In the genomic region with DNA sequence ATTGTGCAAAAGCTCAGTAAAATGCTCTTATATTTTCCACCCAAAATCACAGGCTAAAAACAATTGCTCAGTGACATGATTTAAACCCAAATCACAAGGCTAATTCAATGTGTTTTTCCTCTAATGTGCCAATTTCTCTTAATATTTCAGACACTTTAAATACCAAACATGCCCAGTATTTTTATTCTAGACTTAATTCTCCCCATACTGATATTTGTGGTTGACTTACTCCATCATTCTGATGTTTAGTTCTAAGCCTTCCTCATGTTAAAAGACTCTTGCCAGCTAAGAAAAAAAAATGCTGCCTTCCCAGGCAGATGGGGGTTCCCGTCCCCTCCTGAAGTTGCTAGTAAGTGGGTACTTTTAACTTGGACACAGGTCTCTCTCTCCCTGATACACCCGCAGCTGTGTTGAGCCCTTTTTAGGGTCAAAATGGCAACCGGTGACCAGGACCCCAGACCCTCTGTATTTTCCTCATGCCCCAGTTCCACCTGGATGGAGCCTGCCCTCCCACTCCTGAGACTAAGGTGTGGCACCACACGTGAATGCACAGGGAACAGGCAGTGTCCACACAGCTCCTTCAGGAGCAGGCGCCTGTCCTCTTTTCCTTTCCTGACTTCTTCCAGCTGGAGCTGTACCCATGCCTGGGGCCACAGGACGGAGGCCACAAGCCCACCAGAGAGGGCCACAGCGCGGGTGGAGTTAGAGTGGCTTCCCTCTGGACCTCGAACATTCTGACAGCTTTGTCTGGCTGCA, we compare ENCODE assay signal across 25 cellular contexts.
DNase-seq lines count a peak whose midpoint lies in the region; ATAC-seq, FAIRE-seq and TF ChIP-seq lines count a peak whose summit lies in the region.
"Had no signal": no experiment of that assay in that cellular context is flagged by ENCODE, and none has a peak within 500 bp of the region (broad histone marks: within the 10 kb centered on the region; RNA-seq: fewer than 3 reads in every experiment).

No MANE protein-coding gene starts in this region.

- no peaks in the 10 kb centered on the region for H3K36me3 ChIP-seq in IMR-90 (ENCODE audit: control insufficient read depth, insufficient read depth, low read length)
- no peaks in the 10 kb centered on the region for H3K36me3 ChIP-seq in smooth muscle cell (ENCODE audit: low read depth)
- H3K36me3 ChIP-seq: colonic mucosa, left lung had no signal

- H3K56ac ChIP-seq in IMR-90 (ENCODE audit: extremely low read depth, insufficient read depth, low read length): no peak overlapping the region

- H3K4me2 ChIP-seq in IMR-90 (ENCODE audit: low read depth, low read length): no peak overlapping the region
- peak overlapping the region; percentile 22 for H3K4me2 ChIP-seq in smooth muscle cell
- H3K4me2 ChIP-seq: KMS-11 had no signal

- peaks cover 3% of the 10 kb centered on the region; the same call in 1 of the 2 replicates for H3K4me1 ChIP-seq in IMR-90 (ENCODE audit: control insufficient read depth, insufficient read depth, low read length)
- no peaks in the 10 kb centered on the region for H3K4me1 ChIP-seq in smooth muscle cell (ENCODE audit: low read depth)
- H3K4me1 ChIP-seq: colonic mucosa had no signal

- H4K5ac ChIP-seq in IMR-90 (ENCODE audit: low read depth, low read length): no peak overlapping the region

- no CpG with 5 or more reads among the region's 9 CpGs for WGBS in IMR-90 (ENCODE audit: extremely low coverage in 2 of 2, insufficient read length in 1 of 2), 2 experiments
- WGBS in smooth muscle cell (ENCODE audit: low lambda C conversion rate): 85% methylated on average over 9 of the region's 9 CpGs

- peaks cover 8% of the 10 kb centered on the region for H3K9me1 ChIP-seq in IMR-90 (ENCODE audit: insufficient read depth, low read length)

- H4K8ac ChIP-seq in IMR-90 (ENCODE audit: low read depth in 2 of 2, low read length in 2 of 2): no peak overlapping the region

- H3K14ac ChIP-seq in IMR-90 (replicated peaks; ENCODE audit: low read depth, low read length): no peak overlapping the region

- H2BK120ac ChIP-seq in IMR-90 (ENCODE audit: low read depth, low read length): no peak overlapping the region

- no peak overlapping the region for H3K18ac ChIP-seq in IMR-90 (ENCODE audit: low read depth, low read length)

- POLR2A ChIA-PET in IMR-90 (lab: Charles Lee; ENCODE audit: unreplicated experiment): interaction anchor here (0.6 kb wide), 1 partner anchor 83 kb away, joined by 4 read pairs; no protein-coding TSS in a partner anchor

- CTCF ChIA-PET in IMR-90 (lab: Yijun Ruan, JAX): no interaction called here

- TF ChIP-seq POLR2A in IMR-90 (IDR thresholded peaks at IDR 0.05; ENCODE audit: low read depth, low read length): no peak
- no peak for TF ChIP-seq POLR2A in H54 (IDR thresholded peaks at IDR 0.05; ENCODE audit: low read depth, low read length)

- BruUV-seq in IMR-90 (replicated peaks; lab: Mats Ljungman, UMichigan): no TSS peak

- peak overlapping the region; percentile 70 for H2AK5ac ChIP-seq in IMR-90 (ENCODE audit: low read depth, low read length)

- H3K4me3 ChIP-seq in IMR-90 (ENCODE audit: insufficient read depth, low read depth, low read length) (no peak overlapping the region), smooth muscle cell (no peak overlapping the region)
- H3K4me3 ChIP-seq: colonic mucosa, left lung had no signal

- H3K4ac ChIP-seq in IMR-90 (ENCODE audit: low read depth, low read length): peak overlapping the region; percentile 20; the same call in 1 of the 2 replicates

- H3K9ac ChIP-seq in IMR-90 (ENCODE audit: low read depth, low read length) (no peak overlapping the region), smooth muscle cell (ENCODE audit: low read depth) (no peak overlapping the region)
- H3K9ac ChIP-seq: KMS-11 had no signal

- intact Hi-C loops in cardiac septum (cut with DNase I): no loop called here
- intact Hi-C loops in Right ventricle myocardium superior (cut with DNase I): no loop called here
- intact Hi-C loops in IMR-90 (cut with micrococcal nuclease): no loop called here

- H2BK5ac ChIP-seq in IMR-90 (ENCODE audit: low read depth, low read length, poor library complexity, severe bottlenecking): no peak overlapping the region

- in situ Hi-C loops in IMR-90 (cut with MboI; ENCODE audit: low sequenced_read_pairs): no loop called here

- H3K27ac ChIP-seq in IMR-90 (ENCODE audit: insufficient read depth, low read length) (no peak overlapping the region), smooth muscle cell (ENCODE audit: low read depth) (peak overlapping the region; percentile 53)
- H3K27ac ChIP-seq: colonic mucosa, KMS-11, left lung had no signal

- FAIRE-seq in H54 (lab: Jason Lieb, UNC): no peak
- FAIRE-seq: GM12891, H1, urothelium cell line had no signal

- DNase-seq in cardiac septum (ENCODE audit: low spot score): peak; percentile 31
- DNase-seq in Right ventricle myocardium superior: no peak
- no peak for DNase-seq in IMR-90
- no peak for DNase-seq in smooth muscle cell (lab: John Stamatoyannopoulos, UW; ENCODE audit: unreplicated experiment)
- DNase-seq in activated T-cell treated with anti-CD3 and anti-CD28 coated beads, Interleukin-2, amount 50 U/mL, for 48 hours: no peak
- DNase-seq in H54 (ENCODE audit: insufficient read length, low spot score): no peak
- DNase-seq in midbrain (lab: John Stamatoyannopoulos, UW): no peak
- DNase-seq: activated CD4-positive, alpha-beta T cell treated with anti-CD3 and anti-CD28 coated beads for 36 hours; activated CD8-positive, alpha-beta T cell treated with anti-CD3 and anti-CD28 coated beads, Interleukin-2, amount 10 ng/mL, durations not matched to agents 7 days and 5 days; CD8-positive, alpha-beta memory T cell; colonic mucosa; effector CD8-positive, alpha-beta T cell; left lung; MM.1S; naive thymus-derived CD4-positive, alpha-beta T cell; NCI-H1105 treated with DMSO at 0.1 percent for 48 hours; NCI-H187 treated with DMSO at 0.1 percent for 48 hours; NCI-H526; occipital lobe; stimulated activated naive B cell treated with anti-CD40 and anti-IgM and Interleukin-4, amounts not matched to agents 10 μg/mL and 1 μg/mL and 100 μg/mL, for 72 hours had no signal

- no peaks in the 10 kb centered on the region for H3K27me3 ChIP-seq in IMR-90 (ENCODE audit: control insufficient read depth, insufficient read depth, low read length)
- no peaks in the 10 kb centered on the region for H3K27me3 ChIP-seq in smooth muscle cell (ENCODE audit: low read depth)
- H3K27me3 ChIP-seq: colonic mucosa had no signal

- H3K23ac ChIP-seq in IMR-90 (ENCODE audit: low read depth, low read length): no peak overlapping the region

- no peak for TF ChIP-seq RAD21 in IMR-90 (IDR thresholded peaks at IDR 0.05; ENCODE audit: low read length)

- TF ChIP-seq CTCF in IMR-90 (conservative IDR thresholded peaks at IDR 0.05; ENCODE audit: low read depth, low read length) (no peak), smooth muscle cell (IDR thresholded peaks at IDR 0.05; ENCODE audit: borderline replicate concordance, insufficient read depth, poor library complexity, severe bottlenecking) (no peak)

- H4K20me1 ChIP-seq in IMR-90 (ENCODE audit: insufficient read depth, low read length): no peaks in the 10 kb centered on the region
- no peaks in the 10 kb centered on the region for H4K20me1 ChIP-seq in smooth muscle cell (ENCODE audit: low read depth)

- no peak overlapping the region for H2AK9ac ChIP-seq in IMR-90 (replicated peaks; ENCODE audit: low read depth, low read length, poor library complexity)

- no peaks in the 10 kb centered on the region for H3K79me1 ChIP-seq in IMR-90 (ENCODE audit: low read depth in 1 of 2, low read length in 2 of 2)

- H2BK15ac ChIP-seq in IMR-90 (ENCODE audit: low read depth, low read length): no peak overlapping the region

- H2BK20ac ChIP-seq in IMR-90 (ENCODE audit: low read depth, low read length): 0 out of 2 replicates have a peak overlapping the region, but pooled peaks have one; percentile 40

- ATAC-seq in Right ventricle myocardium superior (ENCODE audit: poor library complexity) (no peak), IMR-90 (ENCODE audit: low read depth) (no peak), esophagus mucosa (peak; percentile 29)
- ATAC-seq: activated CD4-positive, alpha-beta T cell treated with anti-CD3 and anti-CD28 coated beads for 36 hours; activated CD8-positive, alpha-beta T cell treated with anti-CD3 and anti-CD28 coated beads, Interleukin-2, amount 10 ng/mL, durations not matched to agents 7 days and 5 days; left lung; naive thymus-derived CD4-positive, alpha-beta T cell; stimulated activated naive B cell treated with anti-CD40 and anti-IgM and Interleukin-4, amounts not matched to agents 10 μg/mL and 1 μg/mL and 100 μg/mL, for 72 hours had no signal

- dilution Hi-C loops in IMR-90 (cut with HindIII; ENCODE audit: low sequenced_read_pairs, unreplicated experiment): no loop called here

- H3K9me3 ChIP-seq in IMR-90 (ENCODE audit: control insufficient read depth, insufficient read depth, low read length) (no peaks in the 10 kb centered on the region), smooth muscle cell (replicated peaks; ENCODE audit: low read depth) (no peaks in the 10 kb centered on the region)
- H3K9me3 ChIP-seq: colonic mucosa, left lung had no signal

- no peaks in the 10 kb centered on the region for H3K79me2 ChIP-seq in smooth muscle cell (ENCODE audit: low read depth)

- H2AFZ ChIP-seq in IMR-90 (replicated peaks; ENCODE audit: low read length, poor library complexity): no peak overlapping the region
- H2AFZ ChIP-seq in smooth muscle cell (ENCODE audit: low read depth): no peak overlapping the region

- no peak overlapping the region for H4K91ac ChIP-seq in IMR-90 (ENCODE audit: insufficient read depth, low read depth, low read length)

- peaks cover 8% of the 10 kb centered on the region for H3F3A ChIP-seq in smooth muscle cell (ENCODE audit: low read depth)

TF ChIP-seq in IMR-90, 13 proteins besides CTCF, POLR2A, EP300 and RAD21:
- TF ChIP-seq CEBPB (IDR thresholded peaks at IDR 0.05; ENCODE audit: low read depth, low read length): no peak
